9 cellular contexts compared by ENCODE assay signal in the genomic region with DNA sequence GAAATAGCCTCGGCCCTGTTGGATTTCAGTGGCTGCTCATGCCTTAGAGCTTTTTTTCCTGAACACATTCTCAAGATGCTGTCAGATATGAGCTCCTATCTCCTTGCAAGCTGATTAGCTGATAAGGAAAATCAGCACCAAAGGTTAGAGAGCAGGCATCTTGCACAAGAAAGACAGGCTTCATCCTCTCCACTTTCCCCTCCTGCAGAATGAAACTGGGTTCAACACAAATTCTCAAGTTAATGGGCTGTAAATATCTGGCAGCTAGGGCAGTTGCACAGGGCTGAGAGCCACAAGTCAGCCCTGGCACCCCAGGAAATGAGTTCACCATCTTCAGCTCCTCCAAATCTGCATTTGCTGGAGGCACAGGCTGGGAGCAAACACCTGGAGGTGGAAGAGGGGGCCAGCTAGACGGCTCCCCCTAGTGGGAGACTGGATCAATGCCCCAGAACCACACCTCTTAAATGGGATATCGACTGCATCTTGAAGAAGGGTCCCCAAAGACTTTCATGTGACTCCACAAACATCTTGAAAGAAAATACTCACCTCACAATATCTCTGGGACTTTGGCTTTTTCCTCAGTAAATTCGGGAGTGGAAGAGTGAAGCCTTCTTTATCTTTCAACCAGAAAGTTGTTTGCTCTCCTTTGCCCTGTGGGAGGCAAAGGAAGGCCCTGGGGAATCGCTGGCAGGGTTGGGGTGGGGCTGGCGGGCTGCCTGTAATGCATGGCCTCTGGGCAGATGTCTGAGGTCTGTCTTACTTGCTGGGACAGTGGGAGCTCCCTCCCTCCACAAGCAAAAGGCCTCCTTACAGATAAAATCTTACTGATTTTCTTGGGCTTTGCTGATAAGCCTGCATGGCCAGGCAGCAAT. TPM values are rescaled to one million over a fixed set of nuclear protein-coding genes. Genes with fewer than 3 reads are reported as not detected.
A peak's percentile ranks its signal among the peaks of the same experiment; 100 is the strongest.
DNase-seq lines count a peak whose midpoint lies in the region; ATAC-seq and TF ChIP-seq lines count a peak whose summit lies in the region.
"Had no signal": no experiment of that assay in that cellular context is flagged by ENCODE, and none has a peak within 500 bp of the region (broad histone marks: within the 10 kb centered on the region; RNA-seq: fewer than 3 reads in every experiment).

No MANE protein-coding gene starts in this region.

- peaks cover 26% of the 10 kb centered on the region for H3K4me1 ChIP-seq in Karpas-422 (ENCODE audit: low read length)

- H3K27ac ChIP-seq in Karpas-422 (ENCODE audit: low read length): no peak overlapping the region

- H3K4me1 Mint-ChIP-seq in activated CD4-positive, alpha-beta T cell treated with anti-CD3 and anti-CD28 coated beads, Interleukin-2, amount 10 ng/mL, durations not matched to agents 24 days and 14 days: no peaks in the 10 kb centered on the region

- no peaks in the 10 kb centered on the region for H3K9me3 Mint-ChIP-seq in activated CD4-positive, alpha-beta T cell treated with anti-CD3 and anti-CD28 coated beads, Interleukin-2, amount 10 ng/mL, durations not matched to agents 24 days and 14 days

- ATAC-seq in GM19455 (IDR thresholded peaks at IDR 0.05; ENCODE audit: unreplicated experiment): peak; percentile 68
- ATAC-seq in HG02623 (IDR thresholded peaks at IDR 0.05; ENCODE audit: unreplicated experiment): no peak

- peak overlapping the region; percentile 90; the same call in 1 of the 2 replicates for H2AFZ ChIP-seq in Karpas-422 (ENCODE audit: low read length)

- H4K20me1 ChIP-seq in Karpas-422 (ENCODE audit: insufficient read depth, low read depth, low read length): no peaks in the 10 kb centered on the region

- no peaks in the 10 kb centered on the region for H3K9me2 ChIP-seq in Karpas-422 (replicated peaks; ENCODE audit: insufficient read depth, low read length)

- no peaks in the 10 kb centered on the region for H3K79me2 ChIP-seq in Karpas-422 (ENCODE audit: low read length)

- H3K27me3 ChIP-seq in Karpas-422 (ENCODE audit: low read length): no peaks in the 10 kb centered on the region

- H3K36me3 Mint-ChIP-seq in activated CD4-positive, alpha-beta T cell treated with anti-CD3 and anti-CD28 coated beads, Interleukin-2, amount 10 ng/mL, durations not matched to agents 24 days and 14 days (ENCODE audit: low read depth): no peaks in the 10 kb centered on the region

- H3K27ac Mint-ChIP-seq in activated CD4-positive, alpha-beta T cell treated with anti-CD3 and anti-CD28 coated beads, Interleukin-2, amount 10 ng/mL, durations not matched to agents 24 days and 14 days: no peak overlapping the region

- H3K4me2 ChIP-seq in Karpas-422 (ENCODE audit: low read depth, low read length, poor library complexity, severe bottlenecking): peak overlapping the region; percentile 67

- peaks cover 22% of the 10 kb centered on the region for H3K27me3 Mint-ChIP-seq in activated CD4-positive, alpha-beta T cell treated with anti-CD3 and anti-CD28 coated beads, Interleukin-2, amount 10 ng/mL, durations not matched to agents 24 days and 14 days

- intact Hi-C loops in activated CD4-positive, alpha-beta T cell treated with anti-CD3 and anti-CD28 coated beads, Interleukin-2, amount 10 ng/mL, durations not matched to agents 24 days and 14 days (cut with micrococcal nuclease): no loop called here

- H3K4me3 ChIP-seq in Karpas-422 (ENCODE audit: low read length) (no peak overlapping the region), fibroblast of mammary gland (ENCODE audit: control insufficient read depth, low read depth, low read length) (no peak overlapping the region)

- DNase-seq in DMS79 (lab: John Stamatoyannopoulos, UW): peak; percentile 11
- DNase-seq in Karpas-422: peak; percentile 91
- DNase-seq in activated CD4-positive, alpha-beta T cell treated with anti-CD3 and anti-CD28 coated beads, Interleukin-2, amount 10 ng/mL, durations not matched to agents 24 days and 14 days: peak; percentile 75
- peak; percentile 58 for DNase-seq in fibroblast of mammary gland (ENCODE audit: low read depth)
- peak; percentile 14 for DNase-seq in non-pigmented ciliary epithelial cell (ENCODE audit: low read depth)
- no peak for DNase-seq in activated CD4-positive, CD25-positive, alpha-beta regulatory T cell (lab: John Stamatoyannopoulos, UW)

- H3K36me3 ChIP-seq in Karpas-422 (ENCODE audit: insufficient read depth, low read length): no peaks in the 10 kb centered on the region

- H3K9me3 ChIP-seq in Karpas-422 (ENCODE audit: low read length): no peaks in the 10 kb centered on the region

- H3K4me3 Mint-ChIP-seq in activated CD4-positive, alpha-beta T cell treated with anti-CD3 and anti-CD28 coated beads, Interleukin-2, amount 10 ng/mL, durations not matched to agents 24 days and 14 days: no peak overlapping the region

- peak; percentile 91 for TF ChIP-seq CTCF in fibroblast of mammary gland (conservative IDR thresholded peaks at IDR 0.05; ENCODE audit: control insufficient read depth, insufficient read depth, low read depth, low read length)

- H3K9ac ChIP-seq in Karpas-422 (ENCODE audit: low read length): peak overlapping the region; percentile 45

RNA-seq across cellular contexts. Expression of a gene that starts 24.7 kb away (rescaled TPM):
- total RNA-seq in Karpas-422 (2014; rRNA removed; shearing (Covaris generic); ENCODE audit: low replicate concordance): not detected in 2 replicates
- total RNA-seq in activated CD4-positive, alpha-beta T cell treated with anti-CD3 and anti-CD28 coated beads, Interleukin-2, amount 10 ng/mL, durations not matched to agents 24 days and 14 days: not detected in 2 replicates
- total RNA-seq: activated CD8-positive, alpha-beta memory T cell treated with anti-CD3 and anti-CD28 coated beads for 36 hours had no signal

Comparison
In these comparisons a context has a peak if more than half of its experiments do, and no peak if none do; other contexts are left out.
1. DNase-seq: peak in DMS79 (single experiment), Karpas-422 (single experiment), activated CD4-positive, alpha-beta T cell treated with anti-CD3 and anti-CD28 coated beads, Interleukin-2, amount 10 ng/mL, durations not matched to agents 24 days and 14 days (single experiment), fibroblast of mammary gland (single experiment) and non-pigmented ciliary epithelial cell (single experiment); none in activated CD4-positive, CD25-positive, alpha-beta regulatory T cell (0 of 4).